20 cellular contexts compared by ENCODE assay signal in genomic region chr9:136352682-136353081, GRCh38. TPM values are rescaled to one million over a fixed set of nuclear protein-coding genes. Genes with fewer than 3 reads are reported as not detected.
DNase-seq lines count a peak whose midpoint lies in the region; ATAC-seq, FAIRE-seq and TF ChIP-seq lines count a peak whose summit lies in the region.
"Had no signal": no experiment of that assay in that cellular context is flagged by ENCODE, and none has a peak within 500 bp of the region (broad histone marks: within the 10 kb centered on the region; RNA-seq: fewer than 3 reads in every experiment).

No MANE protein-coding gene starts in this region.

- H3K4me3 ChIP-seq in Karpas-422 (ENCODE audit: low read length) (no peak overlapping the region), K562 (no peak overlapping the region), trophoblast cell (ENCODE audit: low read depth, low read length) (peak overlapping the region; percentile 35)
- H3K4me3 ChIP-seq: GM23248, lung, tibial nerve had no signal

- peak; percentile 5; the same call in 1 of the 3 replicates for ATAC-seq in K562
- ATAC-seq: natural killer cell had no signal

- no peak for TF ChIP-seq CTCF in K562 (IDR thresholded peaks at IDR 0.05 in 2 of 3, conservative IDR thresholded peaks at IDR 0.05 in 1 of 3; ENCODE audit: insufficient read depth in 2 of 3, low read depth in 1 of 3, low read length in 3 of 3)

- TF ChIP-seq POLR2A in K562 (conservative IDR thresholded peaks at IDR 0.05) = no peak

- H2AFZ ChIP-seq in Karpas-422 (ENCODE audit: low read length) (no peak overlapping the region), K562 (ENCODE audit: low read depth, low read length) (no peak overlapping the region), trophoblast cell (ENCODE audit: insufficient read depth, low read length, poor library complexity) (no peak overlapping the region)
- H2AFZ ChIP-seq: GM23248 had no signal

- no peak for TF ChIP-seq EP300 in K562 (IDR thresholded peaks at IDR 0.05; ENCODE audit: low read length)

- FAIRE-seq in K562 (lab: Jason Lieb, UNC) (no peak), RCC 7860 (lab: Jason Lieb, UNC) (no peak)

- H3K23ac ChIP-seq in trophoblast cell (ENCODE audit: low read length) = no peak overlapping the region

- no peaks in the 10 kb centered on the region for H3K36me3 Mint-ChIP-seq in activated naive CD4-positive, alpha-beta T cell treated with anti-CD3 and anti-CD28 coated beads, Interleukin-2, amount 10 ng/mL, durations not matched to agents 7 days and 5 days
- H3K36me3 Mint-ChIP-seq: natural killer cell had no signal

- WGBS in K562 (ENCODE audit: insufficient coverage, low coverage, missing lambda C conversion rate) = 34% methylated on average over 9 of the region's 16 CpGs
- WGBS in trophoblast cell (ENCODE audit: extremely low coverage, insufficient coverage, insufficient read length) = no CpG with 5 or more reads among the region's 16 CpGs

- H3K14ac ChIP-seq in trophoblast cell (ENCODE audit: low read length) = no peak overlapping the region

- no peak overlapping the region for H2BK5ac ChIP-seq in trophoblast cell (ENCODE audit: low read depth, low read length, poor library complexity)

- H3K9me3 ChIP-seq in Karpas-422 (ENCODE audit: low read length) (no peaks in the 10 kb centered on the region), K562 (replicated peaks; ENCODE audit: control insufficient read depth, insufficient read depth, low read depth, low read length) (no peaks in the 10 kb centered on the region), trophoblast cell (ENCODE audit: insufficient read depth, low read depth, low read length) (no peaks in the 10 kb centered on the region)
- H3K9me3 ChIP-seq: tibial nerve had no signal

- POLR2A ChIA-PET in K562 (lab: Yijun Ruan, JAX) = no interaction called here

- CTCF ChIA-PET in K562 (lab: Yijun Ruan, JAX; ENCODE audit: low intra/inter-chr PET ratio) = interaction anchor here (0.7 kb wide), 1 partner anchor 1112 kb away, joined by 4 read pairs; no protein-coding TSS in a partner anchor
- CTCF ChIA-PET in activated naive CD4-positive, alpha-beta T cell treated with anti-CD3 and anti-CD28 coated beads, Interleukin-2, amount 10 ng/mL, durations not matched to agents 7 days and 5 days (lab: Charles Lee) = no interaction called here

- H3K27ac ChIP-seq in Karpas-422 (ENCODE audit: low read length) = no peak overlapping the region
- no peak overlapping the region for H3K27ac ChIP-seq in K562 (ENCODE audit: extremely low read depth, low read depth, low read length)
- no peak overlapping the region for H3K27ac ChIP-seq in trophoblast cell (ENCODE audit: low read depth, low read length)
- H3K27ac ChIP-seq: GM23248 had no signal

- H4K12ac ChIP-seq in trophoblast cell (ENCODE audit: low read depth, low read length) = no peak overlapping the region

- H3K4me2 ChIP-seq in Karpas-422 (ENCODE audit: low read depth, low read length, poor library complexity, severe bottlenecking) = no peak overlapping the region
- no peak overlapping the region for H3K4me2 ChIP-seq in K562 (ENCODE audit: insufficient read depth, low read length)
- no peak overlapping the region for H3K4me2 ChIP-seq in trophoblast cell (ENCODE audit: low read length)

- no TSS peak for BruUV-seq in K562 (replicated peaks; lab: Mats Ljungman, UMichigan)

- no peak overlapping the region for H3K4me3 Mint-ChIP-seq in activated naive CD4-positive, alpha-beta T cell treated with anti-CD3 and anti-CD28 coated beads, Interleukin-2, amount 10 ng/mL, durations not matched to agents 7 days and 5 days
- H3K4me3 Mint-ChIP-seq: natural killer cell had no signal

- no peak overlapping the region for H2BK12ac ChIP-seq in trophoblast cell (ENCODE audit: low read length)

- no peaks in the 10 kb centered on the region for H3K27me3 ChIP-seq in Karpas-422 (ENCODE audit: low read length)
- no peaks in the 10 kb centered on the region for H3K27me3 ChIP-seq in K562 (ENCODE audit: control insufficient read depth in 2 of 2, insufficient read depth in 2 of 2, low read length in 2 of 2)
- H3K27me3 ChIP-seq in trophoblast cell (ENCODE audit: insufficient read depth, low read length) = no peaks in the 10 kb centered on the region
- H3K27me3 ChIP-seq: dorsolateral prefrontal cortex, tibial nerve had no signal

- no peaks in the 10 kb centered on the region for H3K79me2 ChIP-seq in Karpas-422 (ENCODE audit: low read length)
- H3K79me2 ChIP-seq in K562 (ENCODE audit: control insufficient read depth, insufficient read depth, low read length) = no peaks in the 10 kb centered on the region
- no peaks in the 10 kb centered on the region for H3K79me2 ChIP-seq in trophoblast cell (ENCODE audit: control insufficient read depth, insufficient read depth, low read length, poor library complexity)

- H3K4me1 ChIP-seq in Karpas-422 (ENCODE audit: low read length) (peaks cover 32% of the 10 kb centered on the region), K562 (replicated peaks in 1 of 2; ENCODE audit: control insufficient read depth in 2 of 2, insufficient read depth in 2 of 2, low read length in 2 of 2) (peaks cover 0 to 94% of the 10 kb centered on the region in 2 experiments; a peak in 4 of 5 replicates), trophoblast cell (ENCODE audit: control insufficient read depth in 1 of 2, insufficient read depth in 2 of 2, low read length in 2 of 2) (no peaks in the 10 kb centered on the region)

- H3K9ac ChIP-seq in Karpas-422 (ENCODE audit: low read length) (no peak overlapping the region), K562 (ENCODE audit: insufficient read depth in 1 of 2, low read depth in 2 of 2, low read length in 2 of 2) (peak overlapping the region in 1 of 2 experiments; percentile 68; a peak in 2 of 4 replicates), trophoblast cell (ENCODE audit: low read length) (no peak overlapping the region)
- H3K9ac ChIP-seq: GM23248 had no signal

- no peak overlapping the region for H3K4ac ChIP-seq in trophoblast cell (ENCODE audit: low read depth, low read length)

- DNase-seq in NCI-H1694 treated with DMSO at 0.1 percent for 48 hours (lab: John Stamatoyannopoulos, UW) (peak; percentile 6), NCI-H1694 (lab: John Stamatoyannopoulos, UW) (no peak), Karpas-422 (peak; percentile 71), K562 (ENCODE audit: extremely low read depth in 1 of 4, low spot score in 3 of 4) (peak in 3 of 4 experiments; percentile 28 to 49 (median 44)), trophoblast cell (no peak), posterior vena cava (ENCODE audit: low spot score) (no peak), RCC 7860 (ENCODE audit: low spot score) (no peak)
- DNase-seq in activated naive CD4-positive, alpha-beta T cell treated with anti-CD3 and anti-CD28 coated beads, Interleukin-2, amount 10 ng/mL, durations not matched to agents 7 days and 5 days = no peak
- DNase-seq: ACHN; activated gamma-delta T cell treated with Interleukin-2 at 50 U/mL for 16 hours; COR-L47; GM23248; natural killer cell; NK-92 treated with Interleukin-12 subunit alpha and Interleukin-12 subunit beta, amount 100 ng/mL, for 24 hours; retina; stimulated activated CD8-positive, alpha-beta memory T cell treated with anti-CD3 and anti-CD28 coated beads, Interleukin-4, amount 100 ng/mL, for 48 hours had no signal

- H3K79me1 ChIP-seq in trophoblast cell (ENCODE audit: low read length) = no peaks in the 10 kb centered on the region

- no peak overlapping the region for H4K91ac ChIP-seq in trophoblast cell (ENCODE audit: low read depth, low read length)

- H3K9me3 Mint-ChIP-seq in activated naive CD4-positive, alpha-beta T cell treated with anti-CD3 and anti-CD28 coated beads, Interleukin-2, amount 10 ng/mL, durations not matched to agents 7 days and 5 days = no peaks in the 10 kb centered on the region
- H3K9me3 Mint-ChIP-seq: natural killer cell had no signal

- no peak overlapping the region for H2BK120ac ChIP-seq in trophoblast cell (ENCODE audit: insufficient read depth, low read length, poor library complexity)

- H3K4me1 Mint-ChIP-seq in activated naive CD4-positive, alpha-beta T cell treated with anti-CD3 and anti-CD28 coated beads, Interleukin-2, amount 10 ng/mL, durations not matched to agents 7 days and 5 days = no peaks in the 10 kb centered on the region
- H3K4me1 Mint-ChIP-seq: natural killer cell had no signal

- H2AK5ac ChIP-seq in trophoblast cell (ENCODE audit: low read length) = no peak overlapping the region

- in situ Hi-C loops in K562 (cut with MboI) = no loop called here

- H3K9me1 ChIP-seq in K562 (ENCODE audit: control insufficient read depth, insufficient read depth, low read length) = no peaks in the 10 kb centered on the region

- H3K27ac Mint-ChIP-seq in activated naive CD4-positive, alpha-beta T cell treated with anti-CD3 and anti-CD28 coated beads, Interleukin-2, amount 10 ng/mL, durations not matched to agents 7 days and 5 days = no peak overlapping the region
- H3K27ac Mint-ChIP-seq: natural killer cell had no signal

- H4K8ac ChIP-seq in trophoblast cell (ENCODE audit: low read depth, low read length) = no peak overlapping the region

- intact Hi-C loops in K562 (cut with micrococcal nuclease) = no loop called here
- intact Hi-C loops in posterior vena cava (cut with DNase I) = no loop called here

- H4K20me1 ChIP-seq in Karpas-422 (ENCODE audit: insufficient read depth, low read depth, low read length) = peaks cover 22% of the 10 kb centered on the region; the same call in 1 of the 2 replicates
- H4K20me1 ChIP-seq in K562 (replicated peaks; ENCODE audit: control insufficient read depth, insufficient read depth, low read length) = no peaks in the 10 kb centered on the region; the same call in 1 of the 2 replicates

- H3K36me3 ChIP-seq in Karpas-422 (ENCODE audit: insufficient read depth, low read length) = no peaks in the 10 kb centered on the region
- no peaks in the 10 kb centered on the region for H3K36me3 ChIP-seq in K562 (ENCODE audit: control insufficient read depth, insufficient read depth, low read length)
- peaks cover 18 to 24% of the 10 kb centered on the region in 2 experiments for H3K36me3 ChIP-seq in trophoblast cell (ENCODE audit: control insufficient read depth in 1 of 2, insufficient read depth in 2 of 2, low read length in 2 of 2)

- H3K18ac ChIP-seq in trophoblast cell (ENCODE audit: low read length) = no peak overlapping the region

- no peaks in the 10 kb centered on the region for H3K27me3 Mint-ChIP-seq in activated naive CD4-positive, alpha-beta T cell treated with anti-CD3 and anti-CD28 coated beads, Interleukin-2, amount 10 ng/mL, durations not matched to agents 7 days and 5 days

- no peaks in the 10 kb centered on the region for H3K9me2 ChIP-seq in Karpas-422 (replicated peaks; ENCODE audit: insufficient read depth, low read length)

- no peak for TF ChIP-seq RAD21 in K562 (CRISPR knock-in tag; conservative IDR thresholded peaks at IDR 0.05 in 1 of 2, IDR thresholded peaks at IDR 0.05 in 1 of 2)

RNA-seq across cellular contexts. Expression of gene DNLZ, which starts 10.9 kb away (rescaled TPM):
- 40.1 and 104 TPM in 2 replicates for total RNA-seq in Karpas-422 (2014; rRNA removed; shearing (Covaris generic); ENCODE audit: low replicate concordance)
- total RNA-seq in K562 (2011; cell fraction: chromatin; rRNA removed; ENCODE audit: low replicate concordance) = 3.5 and 12.0 TPM in 2 replicates
- total RNA-seq in K562 (2011; cell fraction: nucleolus; rRNA removed) = 9.3 and 11.7 TPM in 2 replicates
- total RNA-seq in K562 (2011; cell fraction: nucleoplasm; rRNA removed) = 3.4 and 4.8 TPM in 2 replicates
- 44.6 and 56.7 TPM in 2 replicates for total RNA-seq in K562 (2014; rRNA removed)
- total RNA-seq in K562 (2014; rRNA removed; fragmentation: Illumina TruSeq; extraction: Trizol) = 2.2 and 3.4 TPM in 2 replicates
- 10.0 and 10.8 TPM in 2 replicates for total RNA-seq in K562 (2015; rRNA removed; fragmentation: Illumina TruSeq; extraction: Trizol)
- 25.6 and 25.8 TPM in 2 replicates for total RNA-seq in K562 (2021)
- polyA plus RNA-seq in K562 (2011; rRNA removed) = 3.1 and 3.2 TPM in 2 replicates
- 7.6 and 27.3 TPM in 2 replicates for polyA plus RNA-seq in K562 (2011; cell fraction: cytosol; rRNA removed)
- polyA plus RNA-seq in K562 (2011; cell fraction: nucleus; rRNA removed) = 4.2 and 7.4 TPM in 2 replicates
- polyA plus RNA-seq in K562 (2012) = 8.5 and 15.9 TPM in 2 replicates
- 2.2 and 4.2 TPM in 2 replicates for polyA plus RNA-seq in K562 (2014; fragmentation: Illumina TruSeq; extraction: Trizol)
- under 1 TPM; 0.17 to 0.36 TPM for polyA plus RNA-seq in K562 (2014; fragmentation: Nextera tagmentation; extraction: Ambion mirVana)
- 22.1 and 29.8 TPM in 2 replicates for polyA plus RNA-seq in K562 (2014; rRNA removed)
- polyA minus RNA-seq in K562 (2011; rRNA and poly(A)+ RNA removed) = 0.28 TPM in 1 of 2 replicates, not detected in the other
- 2.6 and 3.4 TPM in 2 replicates for polyA minus RNA-seq in K562 (2011; cell fraction: cytosol; rRNA and poly(A)+ RNA removed)
- 2.9 and 3.6 TPM in 2 replicates for polyA minus RNA-seq in K562 (2011; cell fraction: nucleus; rRNA and poly(A)+ RNA removed)
- polyA plus RNA-seq in trophoblast cell (2013) = 8.7 and 10.1 TPM in 2 replicates
- 10 to 100 TPM; 19.9 to 23.6 TPM for total RNA-seq in posterior vena cava

RNA-seq across cellular contexts. Expression of gene CARD9, which starts 20.8 kb away (rescaled TPM):
- total RNA-seq in Karpas-422 (2014; rRNA removed; shearing (Covaris generic); ENCODE audit: low replicate concordance) = 1.3 and 2.9 TPM in 2 replicates
- 37.4 and 149 TPM in 2 replicates for total RNA-seq in K562 (2011; cell fraction: chromatin; rRNA removed; ENCODE audit: low replicate concordance)
- 92.6 and 92.9 TPM in 2 replicates for total RNA-seq in K562 (2011; cell fraction: nucleolus; rRNA removed)
- total RNA-seq in K562 (2011; cell fraction: nucleoplasm; rRNA removed) = 39.7 and 46.5 TPM in 2 replicates
- total RNA-seq in K562 (2014; rRNA removed) (37.6 and 40.1 TPM in 2 replicates), K562 (2014; rRNA removed; fragmentation: Illumina TruSeq; extraction: Trizol) (3.5 and 3.6 TPM in 2 replicates), K562 (2015; rRNA removed; fragmentation: Illumina TruSeq; extraction: Trizol) (14.6 and 15.8 TPM in 2 replicates), K562 (2021) (35.6 and 42.7 TPM in 2 replicates), posterior vena cava (1 to 10 TPM; 3.1 to 3.9 TPM)
- polyA plus RNA-seq in K562 (2011; rRNA removed) (9.7 and 27.8 TPM in 2 replicates), K562 (2014; fragmentation: Illumina TruSeq; extraction: Trizol) (4.7 and 13.2 TPM in 2 replicates), K562 (2014; fragmentation: Nextera tagmentation; extraction: Ambion mirVana) (1 to 10 TPM; 1.7 to 2.0 TPM), K562 (2014; rRNA removed) (40.4 and 53.0 TPM in 2 replicates)
- 10.5 and 13.4 TPM in 2 replicates for polyA plus RNA-seq in K562 (2011; cell fraction: cytosol; rRNA removed)
- polyA plus RNA-seq in K562 (2011; cell fraction: nucleus; rRNA removed) = 231 and 234 TPM in 2 replicates
- 21.9 and 61.0 TPM in 2 replicates for polyA plus RNA-seq in K562 (2012)
- 4.8 and 5.0 TPM in 2 replicates for polyA minus RNA-seq in K562 (2011; rRNA and poly(A)+ RNA removed)
- polyA minus RNA-seq in K562 (2011; cell fraction: cytosol; rRNA and poly(A)+ RNA removed) = 7.2 and 12.8 TPM in 2 replicates
- 25.8 and 55.4 TPM in 2 replicates for polyA minus RNA-seq in K562 (2011; cell fraction: nucleus; rRNA and poly(A)+ RNA removed)
- 0.55 and 0.61 TPM in 2 replicates for polyA plus RNA-seq in trophoblast cell (2013)
- total RNA-seq: SK-MEL-5 had no signal

RNA-seq across cellular contexts. Expression of gene GPSM1, which starts 25.3 kb away (rescaled TPM):
- total RNA-seq in Karpas-422 (2014; rRNA removed; shearing (Covaris generic); ENCODE audit: low replicate concordance) = 11.7 and 38.4 TPM in 2 replicates
- 13.9 and 58.1 TPM in 2 replicates for total RNA-seq in K562 (2011; cell fraction: chromatin; rRNA removed; ENCODE audit: low replicate concordance)
- 30.3 and 36.2 TPM in 2 replicates for total RNA-seq in K562 (2011; cell fraction: nucleolus; rRNA removed)
- total RNA-seq in K562 (2011; cell fraction: nucleoplasm; rRNA removed) = 16.3 and 19.9 TPM in 2 replicates
- total RNA-seq in K562 (2014; rRNA removed) = 12.7 and 16.0 TPM in 2 replicates
- total RNA-seq in K562 (2014; rRNA removed; fragmentation: Illumina TruSeq; extraction: Trizol) = 0.54 and 0.76 TPM in 2 replicates
- 3.1 and 4.1 TPM in 2 replicates for total RNA-seq in K562 (2015; rRNA removed; fragmentation: Illumina TruSeq; extraction: Trizol)
- 12.4 and 14.2 TPM in 2 replicates for total RNA-seq in K562 (2021)
- 5.4 and 6.7 TPM in 2 replicates for polyA plus RNA-seq in K562 (2011; rRNA removed)
- 5.4 and 23.3 TPM in 2 replicates for polyA plus RNA-seq in K562 (2011; cell fraction: cytosol; rRNA removed)
- 21.3 and 47.7 TPM in 2 replicates for polyA plus RNA-seq in K562 (2011; cell fraction: nucleus; rRNA removed)
- 5.3 and 13.8 TPM in 2 replicates for polyA plus RNA-seq in K562 (2012)
- 1.9 and 5.2 TPM in 2 replicates for polyA plus RNA-seq in K562 (2014; fragmentation: Illumina TruSeq; extraction: Trizol)
- polyA plus RNA-seq in K562 (2014; fragmentation: Nextera tagmentation; extraction: Ambion mirVana) = under 1 TPM; 0.04 to 0.10 TPM
- polyA plus RNA-seq in K562 (2014; rRNA removed) = 9.2 and 10.1 TPM in 2 replicates
- 1.4 and 3.0 TPM in 2 replicates for polyA minus RNA-seq in K562 (2011; rRNA and poly(A)+ RNA removed)
- 7.8 and 9.2 TPM in 2 replicates for polyA minus RNA-seq in K562 (2011; cell fraction: cytosol; rRNA and poly(A)+ RNA removed)
- 12.7 and 13.3 TPM in 2 replicates for polyA minus RNA-seq in K562 (2011; cell fraction: nucleus; rRNA and poly(A)+ RNA removed)
- 17.8 and 18.5 TPM in 2 replicates for polyA plus RNA-seq in trophoblast cell (2013)
- 10 to 100 TPM; 13.8 to 17.0 TPM for total RNA-seq in posterior vena cava

RNA-seq across cellular contexts. Expression of gene SNAPC4, which starts 47.3 kb away (rescaled TPM):
- 3.7 and 9.6 TPM in 2 replicates for total RNA-seq in Karpas-422 (2014; rRNA removed; shearing (Covaris generic); ENCODE audit: low replicate concordance)
- 42.9 and 79.4 TPM in 2 replicates for total RNA-seq in K562 (2011; cell fraction: chromatin; rRNA removed; ENCODE audit: low replicate concordance)
- total RNA-seq in K562 (2011; cell fraction: nucleolus; rRNA removed) = 32.0 TPM in 2 replicates
- 23.1 and 26.3 TPM in 2 replicates for total RNA-seq in K562 (2011; cell fraction: nucleoplasm; rRNA removed)
- total RNA-seq in K562 (2014; rRNA removed) (14.4 and 15.8 TPM in 2 replicates), K562 (2014; rRNA removed; fragmentation: Illumina TruSeq; extraction: Trizol) (7.1 and 8.8 TPM in 2 replicates), K562 (2015; rRNA removed; fragmentation: Illumina TruSeq; extraction: Trizol) (9.3 and 11.1 TPM in 2 replicates), K562 (2021) (17.1 and 18.7 TPM in 2 replicates), posterior vena cava (1 to 10 TPM; 4.7 to 4.9 TPM)
- polyA plus RNA-seq in K562 (2011; rRNA removed) (4.4 and 4.5 TPM in 2 replicates), K562 (2014; fragmentation: Illumina TruSeq; extraction: Trizol) (8.8 and 9.0 TPM in 2 replicates), K562 (2014; fragmentation: Nextera tagmentation; extraction: Ambion mirVana) (under 1 TPM; 0.21 to 0.46 TPM), K562 (2014; rRNA removed) (18.7 and 21.8 TPM in 2 replicates)
- polyA plus RNA-seq in K562 (2011; cell fraction: cytosol; rRNA removed) = 3.2 and 7.4 TPM in 2 replicates
- 16.1 and 32.6 TPM in 2 replicates for polyA plus RNA-seq in K562 (2011; cell fraction: nucleus; rRNA removed)
- 9.7 and 10.5 TPM in 2 replicates for polyA plus RNA-seq in K562 (2012)
- 6.7 and 10.2 TPM in 2 replicates for polyA minus RNA-seq in K562 (2011; rRNA and poly(A)+ RNA removed)
- polyA minus RNA-seq in K562 (2011; cell fraction: cytosol; rRNA and poly(A)+ RNA removed) = 6.1 and 7.4 TPM in 2 replicates
- polyA minus RNA-seq in K562 (2011; cell fraction: nucleus; rRNA and poly(A)+ RNA removed) = 8.3 and 11.7 TPM in 2 replicates
- 6.8 and 7.2 TPM in 2 replicates for polyA plus RNA-seq in trophoblast cell (2013)

RNA-seq across cellular contexts. Expression of gene CCDC187, which starts 48.8 kb away (rescaled TPM):
- total RNA-seq in Karpas-422 (2014; rRNA removed; shearing (Covaris generic); ENCODE audit: low replicate concordance) = 0.34 and 0.43 TPM in 2 replicates
- 0.53 TPM in 1 of 2 replicates, not detected in the other for total RNA-seq in K562 (2011; cell fraction: chromatin; rRNA removed; ENCODE audit: low replicate concordance)
- total RNA-seq in K562 (2011; cell fraction: nucleolus; rRNA removed) = 0.13 and 0.33 TPM in 2 replicates
- total RNA-seq in K562 (2011; cell fraction: nucleoplasm; rRNA removed) = 0.15 and 0.46 TPM in 2 replicates
- total RNA-seq in K562 (2014; rRNA removed) (not detected in 2 replicates), K562 (2014; rRNA removed; fragmentation: Illumina TruSeq; extraction: Trizol) (not detected in 2 replicates), K562 (2015; rRNA removed; fragmentation: Illumina TruSeq; extraction: Trizol) (not detected in 2 replicates), K562 (2021) (0.02 TPM in 1 of 2 replicates, not detected in the other), posterior vena cava (not detected)
- polyA plus RNA-seq in K562 (2011; rRNA removed) (not detected in 2 replicates), K562 (2014; fragmentation: Illumina TruSeq; extraction: Trizol) (not detected in 2 replicates), K562 (2014; fragmentation: Nextera tagmentation; extraction: Ambion mirVana) (not detected), K562 (2014; rRNA removed) (not detected in 2 replicates)
- polyA plus RNA-seq in K562 (2011; cell fraction: cytosol; rRNA removed) = 0.07 TPM in 1 of 2 replicates, not detected in the other
- polyA plus RNA-seq in K562 (2011; cell fraction: nucleus; rRNA removed) = 0.01 and 0.40 TPM in 2 replicates
- polyA plus RNA-seq in K562 (2012) = 0.04 TPM in 1 of 2 replicates, not detected in the other
- not detected in 2 replicates for polyA minus RNA-seq in K562 (2011; rRNA and poly(A)+ RNA removed)
- not detected in 2 replicates for polyA minus RNA-seq in K562 (2011; cell fraction: cytosol; rRNA and poly(A)+ RNA removed)
- 0.11 and 0.27 TPM in 2 replicates for polyA minus RNA-seq in K562 (2011; cell fraction: nucleus; rRNA and poly(A)+ RNA removed)
- 0.04 TPM in 2 replicates for polyA plus RNA-seq in trophoblast cell (2013)
- total RNA-seq: GM23248, SK-MEL-5 had no signal
- polyA plus RNA-seq: GM23248 had no signal

Comparison
In these comparisons a context has a peak if more than half of its experiments do, and no peak if none do; other contexts are left out.
1. DNase-seq: peak in NCI-H1694 treated with DMSO at 0.1 percent for 48 hours (single experiment), Karpas-422 (single experiment) and K562 (3 of 4); none in NCI-H1694 (single experiment), trophoblast cell (0 of 2), posterior vena cava (single experiment), activated naive CD4-positive, alpha-beta T cell treated with anti-CD3 and anti-CD28 coated beads, Interleukin-2, amount 10 ng/mL, durations not matched to agents 7 days and 5 days (single experiment) and RCC 7860 (single experiment).